ENCODE assay signal across 8 cellular contexts in genomic region chr12:6553051-6553868, GRCh38. TPM values are rescaled to one million over a fixed set of nuclear protein-coding genes. Genes with fewer than 3 reads are reported as not detected.
DNase-seq lines count a peak whose midpoint lies in the region; ATAC-seq and TF ChIP-seq lines count a peak whose summit lies in the region.

No MANE protein-coding gene starts in this region.

- H3K9me3 Mint-ChIP-seq in activated naive CD8-positive, alpha-beta T cell treated with anti-CD3 and anti-CD28 coated beads for 36 hours: no peaks in the 10 kb centered on the region

- H3K36me3 ChIP-seq in thoracic aorta: peaks cover 18% of the 10 kb centered on the region

- peak overlapping the region; percentile 22 for H3K4me3 Mint-ChIP-seq in activated naive CD8-positive, alpha-beta T cell treated with anti-CD3 and anti-CD28 coated beads for 36 hours

- H3K9me3 ChIP-seq in thoracic aorta: no peaks in the 10 kb centered on the region

- H3K4me1 Mint-ChIP-seq in activated naive CD8-positive, alpha-beta T cell treated with anti-CD3 and anti-CD28 coated beads for 36 hours: peaks cover 47% of the 10 kb centered on the region

- peak overlapping the region; percentile 98 to 100 for H3K27ac ChIP-seq in thoracic aorta

- TF ChIP-seq CTCF in thoracic aorta (IDR thresholded peaks at IDR 0.05): no peak

- DNase-seq in NCI-H2107 treated with DMSO at 0.1 percent for 48 hours (lab: John Stamatoyannopoulos, UW; ENCODE audit: unreplicated experiment) (peak; percentile 64), NCI-H2107 (lab: John Stamatoyannopoulos, UW) (no peak), hepatic stellate cell (ENCODE audit: low spot score) (peak; percentile 88), thoracic aorta (ENCODE audit: low spot score) (no peak)
- DNase-seq in activated naive CD8-positive, alpha-beta T cell treated with anti-CD3 and anti-CD28 coated beads for 36 hours: no peak
- no peak for DNase-seq in activated CD4-positive, alpha-beta T cell treated with anti-CD3 and anti-CD28 coated beads for 1 hour

- H3K36me3 Mint-ChIP-seq in activated naive CD8-positive, alpha-beta T cell treated with anti-CD3 and anti-CD28 coated beads for 36 hours: peaks cover 18% of the 10 kb centered on the region

- ATAC-seq in thoracic aorta (ENCODE audit: insufficient number of reproducible peaks, low FRiP score, low read depth) (peak; percentile 3), HG02798 (IDR thresholded peaks at IDR 0.05; ENCODE audit: poor library complexity, unreplicated experiment) (no peak), GM19463 (IDR thresholded peaks at IDR 0.05; ENCODE audit: unreplicated experiment) (no peak)

- no peak overlapping the region for H3K27ac Mint-ChIP-seq in activated naive CD8-positive, alpha-beta T cell treated with anti-CD3 and anti-CD28 coated beads for 36 hours

- peaks cover 55 to 76% of the 10 kb centered on the region in 2 donors for H3K4me1 ChIP-seq in thoracic aorta (ENCODE audit: control insufficient read depth in 1 of 2, low read depth in 2 of 2)

- no peaks in the 10 kb centered on the region for H3K27me3 ChIP-seq in thoracic aorta (replicated peaks; ENCODE audit: insufficient read depth)

- no peaks in the 10 kb centered on the region for H3K27me3 Mint-ChIP-seq in activated naive CD8-positive, alpha-beta T cell treated with anti-CD3 and anti-CD28 coated beads for 36 hours

- H3K4me3 ChIP-seq in thoracic aorta: peak overlapping the region; percentile 93

RNA-seq across cellular contexts. Expression of gene IFFO1, which starts 2.6 kb away (rescaled TPM):
- total RNA-seq in activated naive CD8-positive, alpha-beta T cell treated with anti-CD3 and anti-CD28 coated beads for 36 hours: 1 to 10 TPM; 7.2 to 8.1 TPM
- 10 to 100 TPM; 36.2 to 68.6 TPM for total RNA-seq in thoracic aorta

RNA-seq across cellular contexts. Expression of gene NOP2, which starts 14.8 kb away (rescaled TPM):
- total RNA-seq in activated naive CD8-positive, alpha-beta T cell treated with anti-CD3 and anti-CD28 coated beads for 36 hours: 100 to 1,000 TPM; 151 to 153 TPM
- 10 to 100 TPM; 41.2 to 83.0 TPM for total RNA-seq in thoracic aorta

RNA-seq across cellular contexts. Expression of gene GAPDH, which starts 18.9 kb away (rescaled TPM):
- total RNA-seq in activated naive CD8-positive, alpha-beta T cell treated with anti-CD3 and anti-CD28 coated beads for 36 hours: 1,000 to 10,000 TPM; 8,986 to 9,154 TPM
- total RNA-seq in thoracic aorta: 1,000 to 10,000 TPM; 1,700 to 2,744 TPM

RNA-seq across cellular contexts. Expression of gene CHD4, which starts 53.9 kb away (rescaled TPM):
- 100 to 1,000 TPM; 262 to 293 TPM for total RNA-seq in activated naive CD8-positive, alpha-beta T cell treated with anti-CD3 and anti-CD28 coated beads for 36 hours
- total RNA-seq in thoracic aorta: 100 to 1,000 TPM; 193 to 205 TPM

RNA-seq across cellular contexts. Expression of gene NCAPD2, which starts 59.4 kb away (rescaled TPM):
- total RNA-seq in activated naive CD8-positive, alpha-beta T cell treated with anti-CD3 and anti-CD28 coated beads for 36 hours: 100 to 1,000 TPM; 167 to 171 TPM
- 10 to 100 TPM; 19.9 to 26.7 TPM for total RNA-seq in thoracic aorta

Comparison
In these comparisons a context has a peak if more than half of its experiments do, and no peak if none do; other contexts are left out.
1. DNase-seq: peak in NCI-H2107 treated with DMSO at 0.1 percent for 48 hours (single experiment) and hepatic stellate cell (single experiment); none in NCI-H2107 (single experiment), activated naive CD8-positive, alpha-beta T cell treated with anti-CD3 and anti-CD28 coated beads for 36 hours (single experiment), thoracic aorta (single experiment) and activated CD4-positive, alpha-beta T cell treated with anti-CD3 and anti-CD28 coated beads for 1 hour (single experiment).
2. RNA of gene IFFO1, which starts 2.6 kb away (total RNA-seq): 36.2 to 68.6 TPM in thoracic aorta; 7.2 to 8.1 TPM in activated naive CD8-positive, alpha-beta T cell treated with anti-CD3 and anti-CD28 coated beads for 36 hours; every median in the first group is over 4 times any median in the second.